In genomic region chr4:7941111-7942018, GRCh38 we compare ENCODE assay signal across 11 cellular contexts. TPM values are rescaled to one million over a fixed set of nuclear protein-coding genes. Genes with fewer than 3 reads are reported as not detected.
DNase-seq lines count a peak whose midpoint lies in the region; ATAC-seq and TF ChIP-seq lines count a peak whose summit lies in the region.
"Had no signal": no experiment of that assay in that cellular context is flagged by ENCODE, and none has a peak within 500 bp of the region (broad histone marks: within the 10 kb centered on the region; RNA-seq: fewer than 3 reads in every experiment).

No MANE protein-coding gene starts in this region.

- peaks cover 4% of the 10 kb centered on the region for H3K4me1 ChIP-seq in endodermal cell (ENCODE audit: control insufficient read depth, insufficient read depth, low read length)

- ATAC-seq in omental fat pad (ENCODE audit: low FRiP score), result peak; percentile 38

- H3K27ac Mint-ChIP-seq in endodermal cell, result peak overlapping the region; percentile 92

- 0 out of 2 replicates have a peak, but pooled peaks have one; percentile 16 for TF ChIP-seq RAD21 in Ishikawa (IDR thresholded peaks at IDR 0.05; ENCODE audit: low read depth)

- WGBS in endodermal cell (ENCODE audit: insufficient coverage in 1 of 2, insufficient read length in 1 of 2), 2 experiments, result 88 to 92% methylated on average over 8 to 11 of the region's 11 CpGs

- H3K27me3 Mint-ChIP-seq in endodermal cell (ENCODE audit: insufficient read depth), result no peaks in the 10 kb centered on the region

- H3K4me3 ChIP-seq in endodermal cell (ENCODE audit: low read length), result no peak overlapping the region
- H3K4me3 ChIP-seq: tibial nerve had no signal

- TF ChIP-seq EP300 in Ishikawa (IDR thresholded peaks at IDR 0.05; ENCODE audit: borderline replicate concordance), result peak; percentile 48; the same call in 1 of the 2 replicates

- no peaks in the 10 kb centered on the region for H3K9me3 Mint-ChIP-seq in endodermal cell

- no peaks in the 10 kb centered on the region for H3K36me3 Mint-ChIP-seq in endodermal cell (ENCODE audit: low read depth)

- TF ChIP-seq CTCF in endodermal cell (conservative IDR thresholded peaks at IDR 0.05), result no peak
- no peak for TF ChIP-seq CTCF in omental fat pad (IDR thresholded peaks at IDR 0.05)

- H3K36me3 ChIP-seq in endodermal cell (ENCODE audit: control insufficient read depth, insufficient read depth, low read length), result no peaks in the 10 kb centered on the region
- H3K36me3 ChIP-seq: tibial nerve had no signal

- no peaks in the 10 kb centered on the region for H3K27me3 ChIP-seq in endodermal cell (ENCODE audit: control insufficient read depth, insufficient read depth, low read length, poor library complexity, severe bottlenecking)
- H3K27me3 ChIP-seq: tibial nerve had no signal

- no peaks in the 10 kb centered on the region for H3K9me3 ChIP-seq in endodermal cell (ENCODE audit: control insufficient read depth, low read length)
- H3K9me3 ChIP-seq: tibial nerve had no signal

- DNase-seq in ELF-1 (ENCODE audit: low read depth, low spot score), result peak; percentile 91
- DNase-seq in endodermal cell, result peak; percentile 86
- no peak for DNase-seq in omental fat pad (ENCODE audit: low spot score)
- no peak for DNase-seq in NCI-H2227 (lab: John Stamatoyannopoulos, UW; ENCODE audit: unreplicated experiment)
- DNase-seq in NCI-H2196 treated with DMSO at 0.1 percent for 48 hours (lab: John Stamatoyannopoulos, UW; ENCODE audit: unreplicated experiment), result no peak
- DNase-seq in NCI-H128 (lab: John Stamatoyannopoulos, UW; ENCODE audit: unreplicated experiment), result no peak
- DNase-seq in HuH-7 (ENCODE audit: low spot score), result no peak
- DNase-seq: NCI-H774; stimulated activated CD4-positive, alpha-beta T cell treated with anti-CD3 and anti-CD28 coated beads, Interleukin-4, amount 100 ng/mL, for 1 hour had no signal

- H3K27ac ChIP-seq in endodermal cell (ENCODE audit: low read depth, low read length), result no peak overlapping the region

- peak overlapping the region; percentile 62 for H3K4me3 Mint-ChIP-seq in endodermal cell

- no peak overlapping the region for H3K9ac ChIP-seq in endodermal cell (ENCODE audit: extremely low read depth, low read length, poor library complexity, severe bottlenecking)

- peaks cover 40% of the 10 kb centered on the region for H3K4me1 Mint-ChIP-seq in endodermal cell

TF ChIP-seq in Ishikawa, 13 proteins besides CTCF, POLR2A, EP300 and RAD21:
- TF ChIP-seq TEAD4 (IDR thresholded peaks at IDR 0.05) (peak; percentile 93), USF1 (IDR thresholded peaks at IDR 0.05) (no peak), MAX (IDR thresholded peaks at IDR 0.05) (peak; percentile 48; the same call in 1 of the 2 replicates), YY1 (IDR thresholded peaks at IDR 0.05; ENCODE audit: low read depth) (0 out of 2 replicates have a peak, but pooled peaks have one; percentile 57), TCF12 (IDR thresholded peaks at IDR 0.05; ENCODE audit: low read depth) (peak; percentile 40; the same call in 1 of the 2 replicates), CEBPB (IDR thresholded peaks at IDR 0.05) (no peak), ZBTB7A (IDR thresholded peaks at IDR 0.05; ENCODE audit: low read depth) (no peak), NFIC (IDR thresholded peaks at IDR 0.05) (peak; percentile 74)

RNA-seq across cellular contexts. Expression of gene AFAP1, which starts 1.7 kb away (rescaled TPM):
- total RNA-seq in endodermal cell (10 to 100 TPM; 18.2 to 22.5 TPM), omental fat pad (10 to 100 TPM; 24.6 to 35.5 (median 26.9) TPM)
- polyA plus RNA-seq in endodermal cell (2013, experiment 1 of 2), result 24.1 TPM
- polyA plus RNA-seq in endodermal cell (2013, experiment 2 of 2), result 22.7 TPM

Comparison
In these comparisons a context has a peak if more than half of its experiments do, and no peak if none do; other contexts are left out.
1. DNase-seq: peak in ELF-1 (single experiment) and endodermal cell (single experiment); none in omental fat pad (single experiment), NCI-H2227 (single experiment), NCI-H2196 treated with DMSO at 0.1 percent for 48 hours (single experiment), NCI-H128 (single experiment) and HuH-7 (single experiment).